ENCODE assay signal across 1 cellular context in the genomic region with DNA sequence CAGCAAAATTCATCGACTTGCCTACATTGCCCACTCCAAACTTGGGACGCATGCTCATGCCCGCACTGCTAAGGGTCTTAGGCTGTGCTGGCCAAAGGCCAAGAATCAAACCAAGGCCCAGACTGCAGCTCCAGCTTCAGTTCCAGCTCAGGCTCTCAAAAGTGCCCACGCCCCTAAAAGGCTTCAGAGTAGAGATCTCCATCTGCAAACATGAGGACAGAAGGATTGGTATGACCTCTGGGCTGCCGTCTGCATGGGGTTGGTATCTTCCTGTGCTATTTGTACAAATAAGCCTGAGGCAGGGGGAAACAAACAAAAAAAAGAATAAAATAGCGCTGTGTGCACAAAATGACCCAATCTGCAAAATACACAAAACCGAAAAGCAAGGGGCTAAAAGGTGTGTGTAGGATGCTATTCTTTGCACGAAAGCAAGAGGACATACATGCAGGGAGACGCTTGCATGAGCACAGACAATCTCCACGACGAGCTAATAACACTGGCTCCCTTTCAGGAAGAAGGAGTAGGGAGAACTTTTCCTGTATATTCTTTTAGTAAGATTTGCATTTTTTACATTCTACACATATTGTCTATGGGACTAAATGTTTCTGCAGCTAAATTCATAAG.
A peak's percentile ranks its signal among the peaks of the same experiment; 100 is the strongest.
TF ChIP-seq lines count a peak whose summit lies in the region.

No MANE protein-coding gene starts in this region.

TF ChIP-seq in HepG2, 621 proteins besides CTCF, POLR2A, EP300 and RAD21 (continued from another document and continues in another):
- TF ChIP-seq, protein P1, sequence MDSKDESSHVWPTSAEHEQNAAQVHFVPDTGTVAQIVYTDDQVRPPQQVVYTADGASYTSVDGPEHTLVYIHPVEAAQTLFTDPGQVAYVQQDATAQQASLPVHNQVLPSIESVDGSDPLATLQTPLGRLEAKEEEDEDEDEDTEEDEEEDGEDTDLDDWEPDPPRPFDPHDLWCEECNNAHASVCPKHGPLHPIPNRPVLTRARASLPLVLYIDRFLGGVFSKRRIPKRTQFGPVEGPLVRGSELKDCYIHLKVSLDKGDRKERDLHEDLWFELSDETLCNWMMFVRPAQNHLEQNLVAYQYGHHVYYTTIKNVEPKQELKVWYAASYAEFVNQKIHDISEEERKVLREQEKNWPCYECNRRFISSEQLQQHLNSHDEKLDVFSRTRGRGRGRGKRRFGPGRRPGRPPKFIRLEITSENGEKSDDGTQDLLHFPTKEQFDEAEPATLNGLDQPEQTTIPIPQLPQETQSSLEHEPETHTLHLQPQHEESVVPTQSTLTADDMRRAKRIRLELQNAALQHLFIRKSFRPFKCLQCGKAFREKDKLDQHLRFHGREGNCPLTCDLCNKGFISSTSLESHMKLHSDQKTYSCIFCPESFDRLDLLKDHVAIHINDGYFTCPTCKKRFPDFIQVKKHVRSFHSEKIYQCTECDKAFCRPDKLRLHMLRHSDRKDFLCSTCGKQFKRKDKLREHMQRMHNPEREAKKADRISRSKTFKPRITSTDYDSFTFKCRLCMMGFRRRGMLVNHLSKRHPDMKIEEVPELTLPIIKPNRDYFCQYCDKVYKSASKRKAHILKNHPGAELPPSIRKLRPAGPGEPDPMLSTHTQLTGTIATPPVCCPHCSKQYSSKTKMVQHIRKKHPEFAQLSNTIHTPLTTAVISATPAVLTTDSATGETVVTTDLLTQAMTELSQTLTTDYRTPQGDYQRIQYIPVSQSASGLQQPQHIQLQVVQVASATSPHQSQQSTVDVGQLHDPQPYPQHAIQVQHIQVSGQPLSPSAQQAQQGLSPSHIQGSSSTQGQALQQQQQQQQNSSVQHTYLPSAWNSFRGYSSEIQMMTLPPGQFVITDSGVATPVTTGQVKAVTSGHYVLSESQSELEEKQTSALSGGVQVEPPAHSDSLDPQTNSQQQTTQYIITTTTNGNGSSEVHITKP (CRISPR knock-in tag; IDR thresholded peaks at IDR 0.05; ENCODE audit: low read depth) = peak; percentile 95
- TF ChIP-seq SOX13 (IDR thresholded peaks at IDR 0.05) (0 out of 2 replicates have a peak, but pooled peaks have one; percentile 13), SOX13 (CRISPR knock-in tag; conservative IDR thresholded peaks at IDR 0.05 in 1 of 2, IDR thresholded peaks at IDR 0.05 in 1 of 2) (peak in 1 of 2 experiments; percentile 59; a peak in 1 of 4 replicates), ZNF292 (CRISPR knock-in tag; IDR thresholded peaks at IDR 0.05; ENCODE audit: borderline replicate concordance, low read depth) (peak; percentile 41; the same call in 1 of the 2 replicates), ZNF83 (CRISPR knock-in tag; IDR thresholded peaks at IDR 0.05; ENCODE audit: borderline replicate concordance) (0 out of 2 replicates have a peak, but pooled peaks have one; percentile 50), ZNF672 (CRISPR knock-in tag; IDR thresholded peaks at IDR 0.05) (no peak), ISX (CRISPR knock-in tag; conservative IDR thresholded peaks at IDR 0.05) (no peak), ZNF446 (CRISPR knock-in tag; IDR thresholded peaks at IDR 0.05) (no peak), SNAI1 (CRISPR knock-in tag; IDR thresholded peaks at IDR 0.05; ENCODE audit: borderline replicate concordance) (no peak), KAT8 (CRISPR knock-in tag; IDR thresholded peaks at IDR 0.05) (0 out of 2 replicates have a peak, but pooled peaks have one; percentile 35), KLF16 (CRISPR knock-in tag; IDR thresholded peaks at IDR 0.05) (no peak), BCL6 (CRISPR knock-in tag; IDR thresholded peaks at IDR 0.05) (peak; percentile 57), REXO4 (CRISPR knock-in tag; IDR thresholded peaks at IDR 0.05; ENCODE audit: borderline replicate concordance) (no peak), ZNF772 (CRISPR knock-in tag; IDR thresholded peaks at IDR 0.05) (0 out of 2 replicates have a peak, but pooled peaks have one; percentile 11), ATAD3A (CRISPR knock-in tag; IDR thresholded peaks at IDR 0.05) (no peak), FOXO1 (CRISPR knock-in tag; IDR thresholded peaks at IDR 0.05) (peak; percentile 55; the same call in 1 of the 2 replicates), SAP130 (CRISPR knock-in tag; IDR thresholded peaks at IDR 0.05; ENCODE audit: low read depth) (peak; percentile 50), RCOR2 (CRISPR knock-in tag; IDR thresholded peaks at IDR 0.05) (peak; percentile 65; the same call in 1 of the 2 replicates), NR2F6 (IDR thresholded peaks at IDR 0.05) (peak; percentile 16; the same call in 1 of the 2 replicates), NR2F6 (CRISPR knock-in tag; IDR thresholded peaks at IDR 0.05) (peak; percentile 54; the same call in 1 of the 2 replicates), IKZF1 (IDR thresholded peaks at IDR 0.05) (no peak), GPN1 (CRISPR knock-in tag; IDR thresholded peaks at IDR 0.05; ENCODE audit: borderline replicate concordance) (no peak), ZNF660 (CRISPR knock-in tag; IDR thresholded peaks at IDR 0.05; ENCODE audit: borderline replicate concordance, low read depth) (no peak), REL (CRISPR knock-in tag; conservative IDR thresholded peaks at IDR 0.05) (no peak), SP5 (CRISPR knock-in tag; IDR thresholded peaks at IDR 0.05; ENCODE audit: borderline replicate concordance, low read depth) (no peak), ETV5 (CRISPR knock-in tag; IDR thresholded peaks at IDR 0.05; ENCODE audit: borderline replicate concordance) (no peak), HDAC1 (CRISPR knock-in tag; IDR thresholded peaks at IDR 0.05) (0 out of 2 replicates have a peak, but pooled peaks have one; percentile 36), HNF4G (IDR thresholded peaks at IDR 0.05; ENCODE audit: borderline replicate concordance, low read depth, low read length) (no peak), HNF4G (CRISPR knock-in tag; IDR thresholded peaks at IDR 0.05; ENCODE audit: borderline replicate concordance, low read depth) (no peak), ASH2L (IDR thresholded peaks at IDR 0.05; ENCODE audit: insufficient read length, low read depth, low read length) (no peak), ARHGAP35 (CRISPR knock-in tag; IDR thresholded peaks at IDR 0.05; ENCODE audit: borderline replicate concordance) (no peak; the same call in 1 of the 2 replicates), ZNF331 (CRISPR knock-in tag; IDR thresholded peaks at IDR 0.05) (0 out of 2 replicates have a peak, but pooled peaks have one; percentile 32), ZNF773 (CRISPR knock-in tag; IDR thresholded peaks at IDR 0.05; ENCODE audit: borderline replicate concordance) (no peak), DR1 (CRISPR knock-in tag; IDR thresholded peaks at IDR 0.05) (no peak), RBM22 (optimal IDR thresholded peaks at IDR 0.05; ENCODE audit: low read length) (no peak), ZNF878 (CRISPR knock-in tag; IDR thresholded peaks at IDR 0.05) (no peak)
- TF ChIP-seq, protein P2, sequence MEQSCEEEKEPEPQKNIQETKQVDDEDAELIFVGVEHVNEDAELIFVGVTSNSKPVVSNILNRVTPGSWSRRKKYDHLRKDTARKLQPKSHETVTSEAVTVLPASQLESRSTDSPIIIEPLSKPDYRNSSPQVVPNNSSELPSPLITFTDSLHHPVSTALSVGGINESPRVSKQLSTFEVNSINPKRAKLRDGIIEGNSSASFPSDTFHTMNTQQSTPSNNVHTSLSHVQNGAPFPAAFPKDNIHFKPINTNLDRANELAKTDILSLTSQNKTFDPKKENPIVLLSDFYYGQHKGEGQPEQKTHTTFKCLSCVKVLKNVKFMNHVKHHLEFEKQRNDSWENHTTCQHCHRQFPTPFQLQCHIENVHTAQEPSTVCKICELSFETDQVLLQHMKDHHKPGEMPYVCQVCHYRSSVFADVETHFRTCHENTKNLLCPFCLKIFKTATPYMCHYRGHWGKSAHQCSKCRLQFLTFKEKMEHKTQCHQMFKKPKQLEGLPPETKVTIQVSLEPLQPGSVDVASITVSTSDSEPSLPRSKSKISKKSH (CRISPR knock-in tag; IDR thresholded peaks at IDR 0.05; ENCODE audit: borderline replicate concordance) = no peak
- TF ChIP-seq, protein P3, sequence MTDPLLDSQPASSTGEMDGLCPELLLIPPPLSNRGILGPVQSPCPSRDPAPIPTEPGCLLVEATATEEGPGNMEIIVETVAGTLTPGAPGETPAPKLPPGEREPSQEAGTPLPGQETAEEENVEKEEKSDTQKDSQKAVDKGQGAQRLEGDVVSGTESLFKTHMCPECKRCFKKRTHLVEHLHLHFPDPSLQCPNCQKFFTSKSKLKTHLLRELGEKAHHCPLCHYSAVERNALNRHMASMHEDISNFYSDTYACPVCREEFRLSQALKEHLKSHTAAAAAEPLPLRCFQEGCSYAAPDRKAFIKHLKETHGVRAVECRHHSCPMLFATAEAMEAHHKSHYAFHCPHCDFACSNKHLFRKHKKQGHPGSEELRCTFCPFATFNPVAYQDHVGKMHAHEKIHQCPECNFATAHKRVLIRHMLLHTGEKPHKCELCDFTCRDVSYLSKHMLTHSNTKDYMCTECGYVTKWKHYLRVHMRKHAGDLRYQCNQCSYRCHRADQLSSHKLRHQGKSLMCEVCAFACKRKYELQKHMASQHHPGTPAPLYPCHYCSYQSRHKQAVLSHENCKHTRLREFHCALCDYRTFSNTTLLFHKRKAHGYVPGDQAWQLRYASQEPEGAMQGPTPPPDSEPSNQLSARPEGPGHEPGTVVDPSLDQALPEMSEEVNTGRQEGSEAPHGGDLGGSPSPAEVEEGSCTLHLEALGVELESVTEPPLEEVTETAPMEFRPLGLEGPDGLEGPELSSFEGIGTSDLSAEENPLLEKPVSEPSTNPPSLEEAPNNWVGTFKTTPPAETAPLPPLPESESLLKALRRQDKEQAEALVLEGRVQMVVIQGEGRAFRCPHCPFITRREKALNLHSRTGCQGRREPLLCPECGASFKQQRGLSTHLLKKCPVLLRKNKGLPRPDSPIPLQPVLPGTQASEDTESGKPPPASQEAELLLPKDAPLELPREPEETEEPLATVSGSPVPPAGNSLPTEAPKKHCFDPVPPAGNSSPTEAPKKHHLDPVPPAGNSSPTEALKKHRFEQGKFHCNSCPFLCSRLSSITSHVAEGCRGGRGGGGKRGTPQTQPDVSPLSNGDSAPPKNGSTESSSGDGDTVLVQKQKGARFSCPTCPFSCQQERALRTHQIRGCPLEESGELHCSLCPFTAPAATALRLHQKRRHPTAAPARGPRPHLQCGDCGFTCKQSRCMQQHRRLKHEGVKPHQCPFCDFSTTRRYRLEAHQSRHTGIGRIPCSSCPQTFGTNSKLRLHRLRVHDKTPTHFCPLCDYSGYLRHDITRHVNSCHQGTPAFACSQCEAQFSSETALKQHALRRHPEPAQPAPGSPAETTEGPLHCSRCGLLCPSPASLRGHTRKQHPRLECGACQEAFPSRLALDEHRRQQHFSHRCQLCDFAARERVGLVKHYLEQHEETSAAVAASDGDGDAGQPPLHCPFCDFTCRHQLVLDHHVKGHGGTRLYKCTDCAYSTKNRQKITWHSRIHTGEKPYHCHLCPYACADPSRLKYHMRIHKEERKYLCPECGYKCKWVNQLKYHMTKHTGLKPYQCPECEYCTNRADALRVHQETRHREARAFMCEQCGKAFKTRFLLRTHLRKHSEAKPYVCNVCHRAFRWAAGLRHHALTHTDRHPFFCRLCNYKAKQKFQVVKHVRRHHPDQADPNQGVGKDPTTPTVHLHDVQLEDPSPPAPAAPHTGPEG (CRISPR knock-in tag; IDR thresholded peaks at IDR 0.05) = no peak
- TF ChIP-seq, protein P4, sequence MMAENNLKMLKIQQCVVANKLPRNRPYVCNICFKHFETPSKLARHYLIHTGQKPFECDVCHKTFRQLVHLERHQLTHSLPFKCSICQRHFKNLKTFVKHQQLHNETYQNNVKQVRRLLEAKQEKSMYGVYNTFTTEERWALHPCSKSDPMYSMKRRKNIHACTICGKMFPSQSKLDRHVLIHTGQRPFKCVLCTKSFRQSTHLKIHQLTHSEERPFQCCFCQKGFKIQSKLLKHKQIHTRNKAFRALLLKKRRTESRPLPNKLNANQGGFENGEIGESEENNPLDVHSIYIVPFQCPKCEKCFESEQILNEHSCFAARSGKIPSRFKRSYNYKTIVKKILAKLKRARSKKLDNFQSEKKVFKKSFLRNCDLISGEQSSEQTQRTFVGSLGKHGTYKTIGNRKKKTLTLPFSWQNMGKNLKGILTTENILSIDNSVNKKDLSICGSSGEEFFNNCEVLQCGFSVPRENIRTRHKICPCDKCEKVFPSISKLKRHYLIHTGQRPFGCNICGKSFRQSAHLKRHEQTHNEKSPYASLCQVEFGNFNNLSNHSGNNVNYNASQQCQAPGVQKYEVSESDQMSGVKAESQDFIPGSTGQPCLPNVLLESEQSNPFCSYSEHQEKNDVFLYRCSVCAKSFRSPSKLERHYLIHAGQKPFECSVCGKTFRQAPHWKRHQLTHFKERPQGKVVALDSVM (CRISPR knock-in tag; IDR thresholded peaks at IDR 0.05) = no peak
- TF ChIP-seq, protein P5, sequence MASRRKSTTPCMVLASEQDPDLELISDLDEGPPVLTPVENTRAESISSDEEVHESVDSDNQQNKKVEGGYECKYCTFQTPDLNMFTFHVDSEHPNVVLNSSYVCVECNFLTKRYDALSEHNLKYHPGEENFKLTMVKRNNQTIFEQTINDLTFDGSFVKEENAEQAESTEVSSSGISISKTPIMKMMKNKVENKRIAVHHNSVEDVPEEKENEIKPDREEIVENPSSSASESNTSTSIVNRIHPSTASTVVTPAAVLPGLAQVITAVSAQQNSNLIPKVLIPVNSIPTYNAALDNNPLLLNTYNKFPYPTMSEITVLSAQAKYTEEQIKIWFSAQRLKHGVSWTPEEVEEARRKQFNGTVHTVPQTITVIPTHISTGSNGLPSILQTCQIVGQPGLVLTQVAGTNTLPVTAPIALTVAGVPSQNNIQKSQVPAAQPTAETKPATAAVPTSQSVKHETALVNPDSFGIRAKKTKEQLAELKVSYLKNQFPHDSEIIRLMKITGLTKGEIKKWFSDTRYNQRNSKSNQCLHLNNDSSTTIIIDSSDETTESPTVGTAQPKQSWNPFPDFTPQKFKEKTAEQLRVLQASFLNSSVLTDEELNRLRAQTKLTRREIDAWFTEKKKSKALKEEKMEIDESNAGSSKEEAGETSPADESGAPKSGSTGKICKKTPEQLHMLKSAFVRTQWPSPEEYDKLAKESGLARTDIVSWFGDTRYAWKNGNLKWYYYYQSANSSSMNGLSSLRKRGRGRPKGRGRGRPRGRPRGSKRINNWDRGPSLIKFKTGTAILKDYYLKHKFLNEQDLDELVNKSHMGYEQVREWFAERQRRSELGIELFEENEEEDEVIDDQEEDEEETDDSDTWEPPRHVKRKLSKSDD (CRISPR knock-in tag; IDR thresholded peaks at IDR 0.05; ENCODE audit: low read depth) = no peak
- TF ChIP-seq, protein P6, sequence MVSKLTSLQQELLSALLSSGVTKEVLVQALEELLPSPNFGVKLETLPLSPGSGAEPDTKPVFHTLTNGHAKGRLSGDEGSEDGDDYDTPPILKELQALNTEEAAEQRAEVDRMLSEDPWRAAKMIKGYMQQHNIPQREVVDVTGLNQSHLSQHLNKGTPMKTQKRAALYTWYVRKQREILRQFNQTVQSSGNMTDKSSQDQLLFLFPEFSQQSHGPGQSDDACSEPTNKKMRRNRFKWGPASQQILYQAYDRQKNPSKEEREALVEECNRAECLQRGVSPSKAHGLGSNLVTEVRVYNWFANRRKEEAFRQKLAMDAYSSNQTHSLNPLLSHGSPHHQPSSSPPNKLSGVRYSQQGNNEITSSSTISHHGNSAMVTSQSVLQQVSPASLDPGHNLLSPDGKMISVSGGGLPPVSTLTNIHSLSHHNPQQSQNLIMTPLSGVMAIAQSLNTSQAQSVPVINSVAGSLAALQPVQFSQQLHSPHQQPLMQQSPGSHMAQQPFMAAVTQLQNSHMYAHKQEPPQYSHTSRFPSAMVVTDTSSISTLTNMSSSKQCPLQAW (CRISPR knock-in tag; IDR thresholded peaks at IDR 0.05) = peak; percentile 54; the same call in 1 of the 2 replicates
